ENCODE assay signal across 8 cellular contexts in genomic region chr6:25223421-25224052, GRCh38. TPM values are rescaled to one million over a fixed set of nuclear protein-coding genes. Genes with fewer than 3 reads are reported as not detected.
A peak's percentile ranks its signal among the peaks of the same experiment; 100 is the strongest.
DNase-seq lines count a peak whose midpoint lies in the region; ATAC-seq and TF ChIP-seq lines count a peak whose summit lies in the region.

No MANE protein-coding gene starts in this region.

- H3K9me3 Mint-ChIP-seq in central memory CD8-positive, alpha-beta T cell: no peaks in the 10 kb centered on the region

- peak overlapping the region; percentile 22 for H3K4me3 ChIP-seq in BJ (ENCODE audit: low read depth, low read length)
- no peak overlapping the region for H3K4me3 ChIP-seq in left lung

- H3K9me3 ChIP-seq in left lung: no peaks in the 10 kb centered on the region

- CTCF ChIA-PET in BJ (lab: Yijun Ruan, JAX): interaction anchor here (0.7 to 2.7 kb wide), 36 partner anchors 8 to 496 kb away, joined by 3 to 21 read pairs (median 4); partner anchors contain the start of gene CARMIL1

- peak overlapping the region; percentile 60 for H3K4me3 Mint-ChIP-seq in central memory CD8-positive, alpha-beta T cell

- H3K27ac ChIP-seq in left lung: no peak overlapping the region

- H3K36me3 ChIP-seq in BJ (ENCODE audit: control insufficient read depth, insufficient read depth, low read length) (no peaks in the 10 kb centered on the region), left lung (no peaks in the 10 kb centered on the region)

- ATAC-seq in central memory CD8-positive, alpha-beta T cell (replicated peaks; ENCODE audit: extremely low read depth, poor library complexity, severe bottlenecking): no peak
- peak; percentile 92 for ATAC-seq in left lung
- ATAC-seq in GM18873 (IDR thresholded peaks at IDR 0.05; ENCODE audit: low FRiP score, unreplicated experiment): no peak

- H3K27me3 Mint-ChIP-seq in central memory CD8-positive, alpha-beta T cell: peaks cover 12% of the 10 kb centered on the region

- no peak overlapping the region for H3K27ac Mint-ChIP-seq in central memory CD8-positive, alpha-beta T cell (ENCODE audit: low read depth)

- DNase-seq in BJ (ENCODE audit: low read depth) (no peak), HCEC 1CT (peak; percentile 65), NCI-H345 (lab: John Stamatoyannopoulos, UW) (peak; percentile 76), left lung (peak in 1 of 2 donors; percentile 46)
- DNase-seq in activated CD4-positive, CD25-positive, alpha-beta regulatory T cell treated with anti-CD3 and anti-CD28 coated beads, Interleukin-2, amount 50 U/mL, for 72 hours: peak; percentile 61
- DNase-seq in central memory CD8-positive, alpha-beta T cell (ENCODE audit: low spot score in 2 of 2): peak; percentile 31 to 37
- peak; percentile 55 to 66 for DNase-seq in stimulated activated CD4-positive, alpha-beta T cell treated with anti-CD3 and anti-CD28 coated beads, Interleukin-4, amount 100 ng/mL, for 4 hours

- no peaks in the 10 kb centered on the region for H3K36me3 Mint-ChIP-seq in central memory CD8-positive, alpha-beta T cell (ENCODE audit: insufficient read depth)

- peaks cover 10% of the 10 kb centered on the region for H3K4me1 Mint-ChIP-seq in central memory CD8-positive, alpha-beta T cell

- H3K4me1 ChIP-seq in left lung: peaks cover 0 to 7% of the 10 kb centered on the region in 2 donors

- intact Hi-C loops in left lung (cut with DNase I): no loop called here

- TF ChIP-seq CTCF in BJ (IDR thresholded peaks at IDR 0.05; ENCODE audit: insufficient read depth, low read depth, low read length) (peak; percentile 83), left lung (IDR thresholded peaks at IDR 0.05) (peak; percentile 75 to 87)

- H3K27me3 ChIP-seq in BJ (ENCODE audit: control insufficient read depth, insufficient read depth, low read length) (no peaks in the 10 kb centered on the region), left lung (peaks cover 0 to 3% of the 10 kb centered on the region in 2 donors)

- POLR2A ChIA-PET in BJ (lab: Charles Lee): interaction anchor here (0.5 kb wide), 1 partner anchor 794 kb away, joined by 10 read pairs; no protein-coding TSS in a partner anchor

RNA-seq across cellular contexts. Expression of gene CARMIL1, which starts 55.6 kb away (rescaled TPM):
- 3.7 and 6.0 TPM in 2 replicates for polyA plus RNA-seq in BJ (2011; rRNA removed)
- 5.9 and 6.9 TPM in 2 replicates for polyA minus RNA-seq in BJ (2011; rRNA and poly(A)+ RNA removed)
- 10 to 100 TPM; 16.4 to 22.2 TPM for total RNA-seq in left lung
